16 cellular contexts compared by ENCODE assay signal in genomic region chr2:197136452-197136851, GRCh38.
A peak's percentile ranks its signal among the peaks of the same experiment; 100 is the strongest.
DNase-seq lines count a peak whose midpoint lies in the region; ATAC-seq, FAIRE-seq and TF ChIP-seq lines count a peak whose summit lies in the region.
"Had no signal": no experiment of that assay in that cellular context is flagged by ENCODE, and none has a peak within 500 bp of the region (broad histone marks: within the 10 kb centered on the region; RNA-seq: fewer than 3 reads in every experiment).

No MANE protein-coding gene starts in this region.

- H3K9me3 Mint-ChIP-seq in CD14-positive monocyte (no peaks in the 10 kb centered on the region), naive B cell (no peaks in the 10 kb centered on the region)
- H3K9me3 Mint-ChIP-seq in CD4-positive, alpha-beta memory T cell, result no peaks in the 10 kb centered on the region
- H3K9me3 Mint-ChIP-seq in activated T-helper 17 cell treated with anti-CD3 and anti-CD28 coated beads, Interleukin-2, amount 50 U/mL, for 72 hours, result no peaks in the 10 kb centered on the region
- H3K9me3 Mint-ChIP-seq: GM23338 had no signal

- H4K20me1 ChIP-seq in HepG2 (ENCODE audit: insufficient read depth, low read length), result no peaks in the 10 kb centered on the region

- FAIRE-seq in HepG2 (lab: Jason Lieb, UNC), result no peak
- FAIRE-seq: HTR-8/SVneo had no signal

- H3K4me1 Mint-ChIP-seq in CD14-positive monocyte (peaks cover 33% of the 10 kb centered on the region), naive B cell (peaks cover 66 to 91% (median 86%) of the 10 kb centered on the region in 3 donors)
- peaks cover 74 to 96% (median 84%) of the 10 kb centered on the region in 4 donors for H3K4me1 Mint-ChIP-seq in CD4-positive, alpha-beta memory T cell
- H3K4me1 Mint-ChIP-seq in activated T-helper 17 cell treated with anti-CD3 and anti-CD28 coated beads, Interleukin-2, amount 50 U/mL, for 72 hours, result peaks cover 68% of the 10 kb centered on the region

- H3K27ac ChIP-seq in CD4-positive, alpha-beta memory T cell (ENCODE audit: low read depth, low read length), result peak overlapping the region; percentile 6
- H3K27ac ChIP-seq in HepG2 (ENCODE audit: extremely low read length, insufficient read depth, low read length), result no peak overlapping the region
- H3K27ac ChIP-seq: heart left ventricle, left lung, tibial artery had no signal

- DNase-seq in CD14-positive monocyte (ENCODE audit: low spot score), result no peak
- no peak for DNase-seq in CD4-positive, alpha-beta memory T cell
- DNase-seq in naive B cell, result no peak
- no peak for DNase-seq in LoVo (ENCODE audit: low spot score)
- no peak for DNase-seq in HepG2 (ENCODE audit: low spot score)
- DNase-seq in NCI-H1930 (lab: John Stamatoyannopoulos, UW), result no peak
- DNase-seq: effector CD8-positive, alpha-beta T cell; GDM1; heart left ventricle; left lung; NCI-H524 treated with DMSO at 0.1 percent for 48 hours; occipital lobe; tibial artery had no signal

- TF ChIP-seq CTCF in CD14-positive monocyte (IDR thresholded peaks at IDR 0.05), result no peak
- TF ChIP-seq CTCF in HepG2 (CRISPR knock-in tag; IDR thresholded peaks at IDR 0.05), result no peak

- BruUV-seq in HepG2 (replicated peaks; lab: Mats Ljungman, UMichigan), result no TSS peak

- TF ChIP-seq EP300 in HepG2 (IDR thresholded peaks at IDR 0.05; ENCODE audit: low read depth in 2 of 2, low read length in 2 of 2) (no peak), HepG2 (CRISPR knock-in tag; IDR thresholded peaks at IDR 0.05; ENCODE audit: borderline replicate concordance) (no peak)

- CTCF ChIA-PET in CD4-positive, alpha-beta memory T cell (lab: Charles Lee; ENCODE audit: partially characterized antibody), result interaction anchor here (1.0 to 6.1 kb wide), 6 partner anchors 10 to 32 kb away, joined by 4 to 44 read pairs (median 6); no protein-coding TSS in a partner anchor
- CTCF ChIA-PET in HepG2 (lab: Yijun Ruan, JAX; ENCODE audit: low intra/inter-chr PET ratio, low total read pairs), result no interaction called here

- POLR2A ChIA-PET in CD4-positive, alpha-beta memory T cell (lab: Charles Lee; ENCODE audit: partially characterized antibody), result interaction anchor here (0.6 to 4.2 kb wide), 7 partner anchors 9 to 205 kb away, joined by 3 to 20 read pairs (median 4); no protein-coding TSS in a partner anchor
- POLR2A ChIA-PET in HepG2 (lab: Yijun Ruan, JAX), result no interaction called here

- H3K36me3 ChIP-seq in CD4-positive, alpha-beta memory T cell (ENCODE audit: insufficient read depth, low read length), result peaks cover 21% of the 10 kb centered on the region
- H3K36me3 ChIP-seq in HepG2 (replicated peaks in 1 of 2; ENCODE audit: control insufficient read depth in 1 of 2, insufficient read depth in 2 of 2, low read length in 2 of 2), result no peaks in the 10 kb centered on the region
- H3K36me3 ChIP-seq: left lung, tibial artery had no signal

- peak overlapping the region in 5 of 7 donors; percentile 20 to 91 (median 80) for H3K27ac Mint-ChIP-seq in CD14-positive monocyte
- H3K27ac Mint-ChIP-seq in CD4-positive, alpha-beta memory T cell, result peak overlapping the region; percentile 71 to 88 (median 85)
- H3K27ac Mint-ChIP-seq in activated T-helper 17 cell treated with anti-CD3 and anti-CD28 coated beads, Interleukin-2, amount 50 U/mL, for 72 hours, result peak overlapping the region; percentile 89
- H3K27ac Mint-ChIP-seq in naive B cell, result peak overlapping the region in 5 of 6 donors; percentile 81 to 99 (median 95)
- H3K27ac Mint-ChIP-seq: GM23338 had no signal

- 21% methylated on average over 5 of the region's 5 CpGs for WGBS in HepG2 (ENCODE audit: low lambda C conversion rate)

- no peaks in the 10 kb centered on the region for H3K27me3 ChIP-seq in CD4-positive, alpha-beta memory T cell (ENCODE audit: insufficient read depth, low read length)
- H3K27me3 ChIP-seq in HepG2 (ENCODE audit: control insufficient read depth in 1 of 2, insufficient read depth in 2 of 2, low read length in 2 of 2), result no peaks in the 10 kb centered on the region; a peak in 2 of 5 replicates
- H3K27me3 ChIP-seq: heart left ventricle, left lung, tibial artery had no signal

- H3K9me3 ChIP-seq in CD4-positive, alpha-beta memory T cell (ENCODE audit: control insufficient read depth in 1 of 2, low read length in 2 of 2), result no peaks in the 10 kb centered on the region
- no peaks in the 10 kb centered on the region for H3K9me3 ChIP-seq in HepG2 (ENCODE audit: low read length)
- H3K9me3 ChIP-seq: heart left ventricle, left lung, tibial artery had no signal

- in situ Hi-C loops in HepG2 (cut with HindIII; ENCODE audit: extremely low pct_ligation_motif_present, low pct_unique_long_range_greater_than_20kb), result no loop called here

- no peak overlapping the region for H2AFZ ChIP-seq in HepG2 (ENCODE audit: low read length)
- H2AFZ ChIP-seq: GM23338 had no signal

- no peak for TF ChIP-seq POLR2A in HepG2 (IDR thresholded peaks at IDR 0.05; ENCODE audit: insufficient read depth in 1 of 2, low read depth in 2 of 2, low read length in 2 of 2)

- H3K4me3 Mint-ChIP-seq in CD14-positive monocyte (no peak overlapping the region), naive B cell (peak overlapping the region in 5 of 8 donors; percentile 5 to 72 (median 22))
- peak overlapping the region in 4 of 8 donors; percentile 11 to 74 (median 33) for H3K4me3 Mint-ChIP-seq in CD4-positive, alpha-beta memory T cell
- peak overlapping the region; percentile 75 for H3K4me3 Mint-ChIP-seq in activated T-helper 17 cell treated with anti-CD3 and anti-CD28 coated beads, Interleukin-2, amount 50 U/mL, for 72 hours
- H3K4me3 Mint-ChIP-seq: GM23338 had no signal

- no peak overlapping the region for H3K4me2 ChIP-seq in HepG2 (ENCODE audit: low read depth, low read length)
- H3K4me2 ChIP-seq: GM23338 had no signal

- H3K36me3 Mint-ChIP-seq in CD14-positive monocyte (peaks cover 42 to 58% of the 10 kb centered on the region in 2 donors), naive B cell (peaks cover 28 to 34% of the 10 kb centered on the region in 2 donors)
- peaks cover 54 to 66% of the 10 kb centered on the region in 2 donors for H3K36me3 Mint-ChIP-seq in CD4-positive, alpha-beta memory T cell
- H3K36me3 Mint-ChIP-seq in activated T-helper 17 cell treated with anti-CD3 and anti-CD28 coated beads, Interleukin-2, amount 50 U/mL, for 72 hours (ENCODE audit: low read depth), result peaks cover 57% of the 10 kb centered on the region

- peak; percentile 48 for ATAC-seq in activated T-helper 17 cell treated with anti-CD3 and anti-CD28 coated beads, Interleukin-2, amount 50 U/mL, for 72 hours (replicated peaks)
- ATAC-seq in naive B cell (ENCODE audit: low read depth in 2 of 2), result no peak
- no peak for ATAC-seq in HepG2
- ATAC-seq: left lung had no signal

- no peaks in the 10 kb centered on the region for H3K79me2 ChIP-seq in HepG2 (ENCODE audit: insufficient read depth, low read length)

- intact Hi-C loops in CD14-positive monocyte (cut with micrococcal nuclease) (no loop called here), HepG2 (cut with micrococcal nuclease; ENCODE audit: unreplicated experiment) (no loop called here)
- intact Hi-C loops in CD4-positive, alpha-beta memory T cell (cut with micrococcal nuclease), result loop anchor here (5.0 kb wide), 1 partner anchor 191 kb away; no protein-coding TSS in a partner anchor

- H3K4me3 ChIP-seq in CD4-positive, alpha-beta memory T cell (ENCODE audit: low read length in 2 of 2), result no peak overlapping the region
- no peak overlapping the region for H3K4me3 ChIP-seq in HepG2 (replicated peaks in 1 of 3; ENCODE audit: insufficient read depth in 1 of 3, low read depth in 2 of 3, low read length in 3 of 3)
- H3K4me3 ChIP-seq: GM23338, heart left ventricle, left lung, tibial artery had no signal

- H3K4me1 ChIP-seq in CD4-positive, alpha-beta memory T cell (ENCODE audit: insufficient read depth, low read length), result peaks cover 92% of the 10 kb centered on the region
- H3K4me1 ChIP-seq in HepG2 (ENCODE audit: insufficient read depth, low read length), result no peaks in the 10 kb centered on the region

- no peak for TF ChIP-seq RAD21 in HepG2 (CRISPR knock-in tag; IDR thresholded peaks at IDR 0.05)

- H3K27me3 Mint-ChIP-seq in CD14-positive monocyte (ENCODE audit: low read depth in 3 of 3), result no peaks in the 10 kb centered on the region
- H3K27me3 Mint-ChIP-seq in CD4-positive, alpha-beta memory T cell, result no peaks in the 10 kb centered on the region
- H3K27me3 Mint-ChIP-seq in activated T-helper 17 cell treated with anti-CD3 and anti-CD28 coated beads, Interleukin-2, amount 50 U/mL, for 72 hours, result no peaks in the 10 kb centered on the region
- H3K27me3 Mint-ChIP-seq in naive B cell, result no peaks in the 10 kb centered on the region

- no peak overlapping the region for H3K9ac ChIP-seq in HepG2 (ENCODE audit: insufficient read depth, low read depth, low read length)

TF ChIP-seq in HepG2, 621 proteins besides CTCF, POLR2A, EP300 and RAD21 (continues in another document):
- TF ChIP-seq ATAD3A (CRISPR knock-in tag; IDR thresholded peaks at IDR 0.05) (no peak), ZBTB8A (CRISPR knock-in tag; IDR thresholded peaks at IDR 0.05; ENCODE audit: borderline replicate concordance, low read depth) (no peak), MTF1 (CRISPR knock-in tag; IDR thresholded peaks at IDR 0.05) (no peak), CBX5 (CRISPR knock-in tag; IDR thresholded peaks at IDR 0.05; ENCODE audit: borderline replicate concordance) (no peak), STAT6 (CRISPR knock-in tag; IDR thresholded peaks at IDR 0.05; ENCODE audit: borderline replicate concordance) (no peak), SNAI1 (CRISPR knock-in tag; IDR thresholded peaks at IDR 0.05; ENCODE audit: borderline replicate concordance) (no peak), PAWR (CRISPR knock-in tag; IDR thresholded peaks at IDR 0.05; ENCODE audit: borderline replicate concordance) (no peak), ZNF720 (CRISPR knock-in tag; IDR thresholded peaks at IDR 0.05) (no peak), MLLT10 (CRISPR knock-in tag; IDR thresholded peaks at IDR 0.05) (no peak)

Comparison
In these comparisons a context has a peak if more than half of its experiments do, and no peak if none do; other contexts are left out.
1. H3K4me3 Mint-ChIP-seq: peak in activated T-helper 17 cell treated with anti-CD3 and anti-CD28 coated beads, Interleukin-2, amount 50 U/mL, for 72 hours (single experiment) and naive B cell (5 of 8); none in CD14-positive monocyte (0 of 2).
2. Peak in every context shown above with its lines, with median percentiles within 50 percentile points of each other: H3K27ac Mint-ChIP-seq.